Comparison of ENCODE assay signal across 8 cellular contexts in genomic region chr22:35299217-35299716, GRCh38. TPM values are rescaled to one million over a fixed set of nuclear protein-coding genes. Genes with fewer than 3 reads are reported as not detected.
DNase-seq lines count a peak whose midpoint lies in the region; ATAC-seq and TF ChIP-seq lines count a peak whose summit lies in the region.

No MANE protein-coding gene starts in this region.

- CTCF ChIA-PET in WTC11 (lab: Charles Lee), result interaction anchor here (0.6 to 1.6 kb wide), 10 partner anchors 10 to 766 kb away, joined by 3 to 12 read pairs (median 4); no protein-coding TSS in a partner anchor

- peaks cover 29% of the 10 kb centered on the region for H3K36me3 Mint-ChIP-seq in stimulated activated naive CD8-positive, alpha-beta T cell treated with anti-CD3 and anti-CD28 coated beads, Interleukin-15, Interleukin-2, amounts not matched to agents 100 ng/mL and 50 ng/mL, for 24 hours (ENCODE audit: low read depth)
- peaks cover 19% of the 10 kb centered on the region for H3K36me3 Mint-ChIP-seq in WTC11

- H3K4me1 Mint-ChIP-seq in stimulated activated naive CD8-positive, alpha-beta T cell treated with anti-CD3 and anti-CD28 coated beads, Interleukin-15, Interleukin-2, amounts not matched to agents 100 ng/mL and 50 ng/mL, for 24 hours (ENCODE audit: low read depth), result peaks cover 50% of the 10 kb centered on the region
- H3K4me1 Mint-ChIP-seq in WTC11, result peaks cover 5% of the 10 kb centered on the region

- POLR2A ChIA-PET in WTC11 (lab: Charles Lee), result no interaction called here

- H3K27ac Mint-ChIP-seq in stimulated activated naive CD8-positive, alpha-beta T cell treated with anti-CD3 and anti-CD28 coated beads, Interleukin-15, Interleukin-2, amounts not matched to agents 100 ng/mL and 50 ng/mL, for 24 hours, result peak overlapping the region; percentile 85
- peak overlapping the region; percentile 99 for H3K27ac Mint-ChIP-seq in WTC11

- DNase-seq in stimulated activated naive CD8-positive, alpha-beta T cell treated with anti-CD3 and anti-CD28 coated beads, Interleukin-15, Interleukin-2, amounts not matched to agents 100 U/mL and 50 U/mL, for 24 hours, result no peak
- DNase-seq in WTC11 (ENCODE audit: low spot score) (no peak), germinal center (ENCODE audit: low spot score) (peak; percentile 54), sigmoid colon (no peak), cerebellar cortex (ENCODE audit: low spot score) (no peak), NCI-H446 treated with DMSO at 0.1 percent for 48 hours (lab: John Stamatoyannopoulos, UW) (no peak)

- no peaks in the 10 kb centered on the region for H3K27me3 Mint-ChIP-seq in stimulated activated naive CD8-positive, alpha-beta T cell treated with anti-CD3 and anti-CD28 coated beads, Interleukin-15, Interleukin-2, amounts not matched to agents 100 ng/mL and 50 ng/mL, for 24 hours
- no peaks in the 10 kb centered on the region for H3K27me3 Mint-ChIP-seq in WTC11 (ENCODE audit: low read depth)

- peak overlapping the region; percentile 92 to 99 (median 94) for H3K27ac ChIP-seq in sigmoid colon

- H3K9me3 Mint-ChIP-seq in stimulated activated naive CD8-positive, alpha-beta T cell treated with anti-CD3 and anti-CD28 coated beads, Interleukin-15, Interleukin-2, amounts not matched to agents 100 ng/mL and 50 ng/mL, for 24 hours, result no peaks in the 10 kb centered on the region
- no peaks in the 10 kb centered on the region for H3K9me3 Mint-ChIP-seq in WTC11

- peak in 1 of 2 donors; percentile 74 for TF ChIP-seq POLR2A in sigmoid colon (IDR thresholded peaks at IDR 0.05)

- no peak for ATAC-seq in stimulated activated naive CD8-positive, alpha-beta T cell treated with anti-CD3 and anti-CD28 coated beads, Interleukin-15, Interleukin-2, amounts not matched to agents 100 U/mL and 50 U/mL, for 24 hours
- peak; percentile 21 for ATAC-seq in HG03378 (IDR thresholded peaks at IDR 0.05; ENCODE audit: unreplicated experiment)
- ATAC-seq in WTC11, result no peak

- peak overlapping the region; percentile 66 to 88 (median 82) for H3K4me3 ChIP-seq in sigmoid colon

- 5 to 7% methylated on average over 18 of the region's 18 CpGs for WGBS in sigmoid colon, 2 donors

- peak overlapping the region; percentile 83 for H3K4me3 Mint-ChIP-seq in stimulated activated naive CD8-positive, alpha-beta T cell treated with anti-CD3 and anti-CD28 coated beads, Interleukin-15, Interleukin-2, amounts not matched to agents 100 ng/mL and 50 ng/mL, for 24 hours
- H3K4me3 Mint-ChIP-seq in WTC11, result peak overlapping the region; percentile 81

- no peak for TF ChIP-seq EP300 in sigmoid colon (IDR thresholded peaks at IDR 0.05)

- H3K9me3 ChIP-seq in sigmoid colon, result no peaks in the 10 kb centered on the region

- H3K36me3 ChIP-seq in sigmoid colon, result peaks cover 0 to 14% (median 3%) of the 10 kb centered on the region in 4 donors

- intact Hi-C loops in sigmoid colon (cut with DNase I), result loop anchor here (5.0 kb wide), 1 partner anchor 42 kb away; the partner anchor contains the start of gene HMGXB4

- TF ChIP-seq CTCF in WTC11 (IDR thresholded peaks at IDR 0.05), result no peak
- TF ChIP-seq CTCF in sigmoid colon (IDR thresholded peaks at IDR 0.05), result no peak

- no peaks in the 10 kb centered on the region for H3K27me3 ChIP-seq in sigmoid colon

- H3K4me1 ChIP-seq in sigmoid colon, result peaks cover 0 to 25% (median 20%) of the 10 kb centered on the region in 4 donors

TF ChIP-seq in WTC11, 78 proteins besides CTCF, POLR2A, EP300 and RAD21:
- TF ChIP-seq ZNF121 (CRISPR knock-in tag; IDR thresholded peaks at IDR 0.05), result peak; percentile 99
- TF ChIP-seq ZNF232 (CRISPR knock-in tag; IDR thresholded peaks at IDR 0.05), result no peak

RNA-seq across cellular contexts. Expression of gene TOM1, which starts 0.4 kb away (rescaled TPM):
- total RNA-seq in WTC11 (2021) (23.5 to 25.7 TPM (median 25.4 TPM) in 3 replicates), sigmoid colon (10 to 100 TPM; 32.5 to 66.5 (median 48.5) TPM)
- 10 to 100 TPM; 48.6 to 56.7 (median 53.2) TPM for polyA plus RNA-seq in sigmoid colon

RNA-seq across cellular contexts. Expression of gene HMGXB4, which starts 42.0 kb away (rescaled TPM):
- total RNA-seq in WTC11 (2021), result 34.6 to 42.1 TPM (median 36.8 TPM) in 3 replicates
- 10 to 100 TPM; 14.8 to 20.9 (median 16.9) TPM for total RNA-seq in sigmoid colon
- 10 to 100 TPM in 2 of 3 donors, 1 to 10 TPM in 1; 9.7 to 11.8 (median 10.8) TPM for polyA plus RNA-seq in sigmoid colon
